In genomic region chr5:176995896-176996767, GRCh38 we compare ENCODE assay signal across 10 cellular contexts. TPM values are rescaled to one million over a fixed set of nuclear protein-coding genes. Genes with fewer than 3 reads are reported as not detected.
DNase-seq lines count a peak whose midpoint lies in the region; ATAC-seq and TF ChIP-seq lines count a peak whose summit lies in the region.
"Had no signal": no experiment of that assay in that cellular context is flagged by ENCODE, and none has a peak within 500 bp of the region (broad histone marks: within the 10 kb centered on the region; RNA-seq: fewer than 3 reads in every experiment).

No MANE protein-coding gene starts in this region.

- H3K27me3 ChIP-seq in fibroblast of lung (ENCODE audit: control insufficient read depth, insufficient read depth, low read length) = no peaks in the 10 kb centered on the region

- no peak overlapping the region for H3K4me3 ChIP-seq in fibroblast of lung (replicated peaks in 1 of 4; ENCODE audit: control extremely low read depth in 1 of 4, insufficient read depth in 1 of 4, low read depth in 3 of 4, low read length in 4 of 4)
- H3K4me3 ChIP-seq: lung had no signal

- H3K36me3 Mint-ChIP-seq in effector memory CD8-positive, alpha-beta T cell (ENCODE audit: insufficient read depth) = peaks cover 5% of the 10 kb centered on the region

- H3K27ac Mint-ChIP-seq in effector memory CD8-positive, alpha-beta T cell = peak overlapping the region in 1 of 2 donors; percentile 9

- peak; percentile 43 for ATAC-seq in GM18505 (IDR thresholded peaks at IDR 0.05; ENCODE audit: unreplicated experiment)
- ATAC-seq in effector memory CD8-positive, alpha-beta T cell (replicated peaks) = no peak
- ATAC-seq in GM18519 (IDR thresholded peaks at IDR 0.05; ENCODE audit: low FRiP score, unreplicated experiment) = no peak
- ATAC-seq in GM18870 (IDR thresholded peaks at IDR 0.05; ENCODE audit: unreplicated experiment) = no peak

- no peak for TF ChIP-seq CTCF in fibroblast of lung (conservative IDR thresholded peaks at IDR 0.05 in 1 of 2, IDR thresholded peaks at IDR 0.05 in 1 of 2; ENCODE audit: low read depth in 1 of 2, low read length in 2 of 2)

- H2AFZ ChIP-seq in fibroblast of lung (ENCODE audit: low read length) = no peak overlapping the region

- no peak overlapping the region for H3K4me2 ChIP-seq in fibroblast of lung (ENCODE audit: extremely low read depth, insufficient read depth, low read length)

- no peak for TF ChIP-seq POLR2A in GM18505 (IDR thresholded peaks at IDR 0.05; ENCODE audit: borderline replicate concordance, extremely low read depth, insufficient read depth, insufficient read length)

- H3K9me3 Mint-ChIP-seq in effector memory CD8-positive, alpha-beta T cell = no peaks in the 10 kb centered on the region

- H3K4me1 Mint-ChIP-seq in effector memory CD8-positive, alpha-beta T cell (ENCODE audit: low read depth in 2 of 2) = peaks cover 33 to 50% of the 10 kb centered on the region in 2 donors

- H3K9me3 ChIP-seq in fibroblast of lung (ENCODE audit: control insufficient read depth, insufficient read depth, low read depth, low read length) = no peaks in the 10 kb centered on the region

- no peaks in the 10 kb centered on the region for H3K27me3 Mint-ChIP-seq in effector memory CD8-positive, alpha-beta T cell

- H3K9ac ChIP-seq in fibroblast of lung (ENCODE audit: insufficient read depth, low read length) = no peak overlapping the region

- H3K4me1 ChIP-seq in fibroblast of lung (ENCODE audit: control insufficient read depth, extremely low read depth, insufficient read depth, low read length) = peaks cover 4% of the 10 kb centered on the region

- peak overlapping the region; percentile 31 for H3K27ac ChIP-seq in fibroblast of lung (ENCODE audit: insufficient read depth, low read length)

- H3K4me3 Mint-ChIP-seq in effector memory CD8-positive, alpha-beta T cell = no peak overlapping the region

- H4K20me1 ChIP-seq in fibroblast of lung (ENCODE audit: control insufficient read depth, extremely low read depth, insufficient read depth, low read length) = peaks cover 2% of the 10 kb centered on the region

- peaks cover 86% of the 10 kb centered on the region for H3K79me2 ChIP-seq in fibroblast of lung (ENCODE audit: control insufficient read depth, insufficient read depth, low read length)

- no peaks in the 10 kb centered on the region for H3K36me3 ChIP-seq in fibroblast of lung (ENCODE audit: control insufficient read depth, insufficient read depth, low read length)

- DNase-seq in AG08395 (ENCODE audit: low spot score) (peak; percentile 51), NAMALWA (ENCODE audit: low spot score) (peak; percentile 59), fibroblast of lung (ENCODE audit: low read depth in 2 of 2) (peak; percentile 60 to 72), NCI-H1694 (lab: John Stamatoyannopoulos, UW) (no peak)
- DNase-seq in effector memory CD8-positive, alpha-beta T cell = no peak
- DNase-seq: NCI-H1436 had no signal

RNA-seq across cellular contexts. Expression of gene UIMC1, which starts 10.4 kb away (rescaled TPM):
- total RNA-seq in fibroblast of lung = 36.2 and 36.7 TPM in 2 replicates
- polyA plus RNA-seq in fibroblast of lung = 19.4 and 22.4 TPM in 2 replicates
- polyA plus RNA-seq in fibroblast of lung (2012) = 15.7 and 18.5 TPM in 2 replicates
- polyA minus RNA-seq in fibroblast of lung (ENCODE audit: low replicate concordance) = 6.6 and 6.7 TPM in 2 replicates

RNA-seq across cellular contexts. Expression of gene ZNF346, which starts 26.4 kb away (rescaled TPM):
- total RNA-seq in fibroblast of lung = 12.8 and 14.9 TPM in 2 replicates
- 11.9 and 14.0 TPM in 2 replicates for polyA plus RNA-seq in fibroblast of lung
- 7.9 and 10.1 TPM in 2 replicates for polyA plus RNA-seq in fibroblast of lung (2012)
- 9.9 and 18.7 TPM in 2 replicates for polyA minus RNA-seq in fibroblast of lung (ENCODE audit: low replicate concordance)

Comparison
In these comparisons a context has a peak if more than half of its experiments do, and no peak if none do; other contexts are left out.
1. DNase-seq: peak in AG08395 (single experiment), NAMALWA (single experiment) and fibroblast of lung (2 of 2); none in effector memory CD8-positive, alpha-beta T cell (0 of 3) and NCI-H1694 (single experiment).